ENCODE assay signal across 13 cellular contexts in the genomic region with DNA sequence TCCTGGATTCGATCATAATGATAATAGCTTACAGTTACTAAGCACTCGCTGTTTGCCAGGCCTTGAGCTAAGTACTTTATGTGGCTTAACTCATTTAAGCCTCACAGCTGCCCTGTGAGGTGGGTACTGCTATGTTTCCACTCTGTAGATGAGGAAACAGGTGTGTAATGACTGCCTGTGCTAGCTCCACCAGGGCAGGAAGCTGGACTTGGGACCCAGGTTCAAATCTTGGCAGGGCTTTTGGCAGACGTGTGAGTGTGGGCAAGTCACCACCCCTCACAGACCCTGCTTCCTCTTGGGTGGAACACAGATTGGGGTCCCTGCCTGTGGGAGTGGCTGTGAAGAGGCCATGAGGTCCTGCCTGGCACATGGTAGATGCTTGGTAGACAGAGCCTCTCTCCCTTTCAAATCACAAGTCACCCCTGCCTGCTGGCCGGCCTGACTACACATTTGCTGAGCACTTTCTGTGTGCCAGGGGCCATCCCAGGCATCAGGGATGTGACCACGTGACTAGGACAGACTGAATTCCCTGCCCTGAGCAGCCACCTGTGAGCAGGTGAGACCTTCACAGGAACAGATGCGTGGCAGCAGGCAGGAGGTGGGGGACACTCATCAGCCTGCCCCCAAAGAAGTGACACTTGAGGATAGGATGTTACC. TPM values are rescaled to one million over a fixed set of nuclear protein-coding genes. Genes with fewer than 3 reads are reported as not detected.
DNase-seq lines count a peak whose midpoint lies in the region; ATAC-seq lines count a peak whose summit lies in the region.
"Had no signal": no experiment of that assay in that cellular context is flagged by ENCODE, and none has a peak within 500 bp of the region (broad histone marks: within the 10 kb centered on the region; RNA-seq: fewer than 3 reads in every experiment).

No MANE protein-coding gene starts in this region.

- peak overlapping the region in 1 of 2 donors; percentile 41 for H3K4me3 Mint-ChIP-seq in stimulated activated naive CD8-positive, alpha-beta T cell treated with anti-CD3 and anti-CD28 coated beads, Interleukin-15, amount 100 ng/mL, for 72 hours
- peak overlapping the region in 1 of 3 donors; percentile 22 for H3K4me3 Mint-ChIP-seq in T-cell
- H3K4me3 Mint-ChIP-seq in activated CD4-positive, alpha-beta memory T cell treated with anti-CD3 and anti-CD28 coated beads, Interleukin-2, amount 10 ng/mL, durations not matched to agents 7 days and 5 days: no peak overlapping the region

- peak overlapping the region; percentile 45 to 69 for H3K18ac ChIP-seq in mesenchymal stem cell (ENCODE audit: low read depth in 1 of 2, low read length in 2 of 2)

- peak overlapping the region; percentile 69 to 95 for H2BK12ac ChIP-seq in mesenchymal stem cell (ENCODE audit: low read length in 2 of 2)

- H2AK5ac ChIP-seq in mesenchymal stem cell (ENCODE audit: low read length, severe bottlenecking): no peak overlapping the region

- peaks cover 46% of the 10 kb centered on the region for H3K4me1 Mint-ChIP-seq in stimulated activated naive CD8-positive, alpha-beta T cell treated with anti-CD3 and anti-CD28 coated beads, Interleukin-15, amount 100 ng/mL, for 72 hours
- H3K4me1 Mint-ChIP-seq in T-cell: peaks cover 39 to 46% (median 41%) of the 10 kb centered on the region in 3 donors
- peaks cover 37% of the 10 kb centered on the region for H3K4me1 Mint-ChIP-seq in activated CD4-positive, alpha-beta memory T cell treated with anti-CD3 and anti-CD28 coated beads, Interleukin-2, amount 10 ng/mL, durations not matched to agents 7 days and 5 days

- H3K36me3 ChIP-seq in mesenchymal stem cell (ENCODE audit: control insufficient read depth in 1 of 2, insufficient read depth in 2 of 2, low read depth in 1 of 2, low read length in 2 of 2) (no peaks in the 10 kb centered on the region), Karpas-422 (ENCODE audit: insufficient read depth, low read length) (no peaks in the 10 kb centered on the region)
- H3K36me3 ChIP-seq: brain microvascular endothelial cell had no signal

- no peak overlapping the region for H3K9ac ChIP-seq in mesenchymal stem cell (ENCODE audit: low read length)
- no peak overlapping the region for H3K9ac ChIP-seq in Karpas-422 (ENCODE audit: low read length)

- POLR2A ChIA-PET in T-cell (lab: Charles Lee): interaction anchor here in 1 of 2 donors (0.6 kb wide), 1 partner anchor 56 kb away, joined by 6 read pairs; no protein-coding TSS in a partner anchor
- POLR2A ChIA-PET in activated CD4-positive, alpha-beta memory T cell treated with anti-CD3 and anti-CD28 coated beads, Interleukin-2, amount 10 ng/mL, durations not matched to agents 7 days and 5 days (lab: Charles Lee): interaction anchor here (0.8 to 4.8 kb wide), 4 partner anchors 9 to 11 kb away, joined by 3 to 33 read pairs (median 5); a partner anchor contains a TSS

- peak overlapping the region; percentile 8 to 92 for H3K27ac Mint-ChIP-seq in stimulated activated naive CD8-positive, alpha-beta T cell treated with anti-CD3 and anti-CD28 coated beads, Interleukin-15, amount 100 ng/mL, for 72 hours
- peak overlapping the region; percentile 9 to 58 for H3K27ac Mint-ChIP-seq in T-cell
- H3K27ac Mint-ChIP-seq in activated CD4-positive, alpha-beta memory T cell treated with anti-CD3 and anti-CD28 coated beads, Interleukin-2, amount 10 ng/mL, durations not matched to agents 7 days and 5 days: no peak overlapping the region
- H3K27ac Mint-ChIP-seq: CD14-positive monocyte had no signal

- peaks cover 30% of the 10 kb centered on the region for H3K27me3 Mint-ChIP-seq in stimulated activated naive CD8-positive, alpha-beta T cell treated with anti-CD3 and anti-CD28 coated beads, Interleukin-15, amount 100 ng/mL, for 72 hours
- H3K27me3 Mint-ChIP-seq in T-cell: peaks cover 14 to 30% of the 10 kb centered on the region in 2 donors
- H3K27me3 Mint-ChIP-seq in activated CD4-positive, alpha-beta memory T cell treated with anti-CD3 and anti-CD28 coated beads, Interleukin-2, amount 10 ng/mL, durations not matched to agents 7 days and 5 days: peaks cover 42% of the 10 kb centered on the region

- H3K9me3 Mint-ChIP-seq in stimulated activated naive CD8-positive, alpha-beta T cell treated with anti-CD3 and anti-CD28 coated beads, Interleukin-15, amount 100 ng/mL, for 72 hours: no peaks in the 10 kb centered on the region
- H3K9me3 Mint-ChIP-seq in T-cell: no peaks in the 10 kb centered on the region
- H3K9me3 Mint-ChIP-seq in activated CD4-positive, alpha-beta memory T cell treated with anti-CD3 and anti-CD28 coated beads, Interleukin-2, amount 10 ng/mL, durations not matched to agents 7 days and 5 days: no peaks in the 10 kb centered on the region

- no peaks in the 10 kb centered on the region for H3K79me2 ChIP-seq in Karpas-422 (ENCODE audit: low read length)

- peak overlapping the region; percentile 39 for H2BK15ac ChIP-seq in mesenchymal stem cell (ENCODE audit: low read depth, poor library complexity, severe bottlenecking)

- H3K4me2 ChIP-seq in mesenchymal stem cell (ENCODE audit: low read length, poor library complexity, severe bottlenecking) (no peak overlapping the region), Karpas-422 (ENCODE audit: low read depth, low read length, poor library complexity, severe bottlenecking) (no peak overlapping the region)

- WGBS in mesenchymal stem cell: 85% methylated on average over 6 of the region's 6 CpGs

- H3K4ac ChIP-seq in mesenchymal stem cell (ENCODE audit: low read depth in 1 of 2, low read length in 2 of 2): peak overlapping the region in 1 of 2 experiments; percentile 47

- H4K91ac ChIP-seq in mesenchymal stem cell (ENCODE audit: low read length): peak overlapping the region; percentile 70

- peak overlapping the region; percentile 53 for H4K8ac ChIP-seq in mesenchymal stem cell (ENCODE audit: low read length)

- H3K9me2 ChIP-seq in Karpas-422 (replicated peaks; ENCODE audit: insufficient read depth, low read length): no peaks in the 10 kb centered on the region

- H3K27me3 ChIP-seq in mesenchymal stem cell (ENCODE audit: control insufficient read depth in 1 of 2, insufficient read depth in 1 of 2, low read length in 2 of 2) (peaks cover 79 to 94% of the 10 kb centered on the region in 2 experiments), Karpas-422 (ENCODE audit: low read length) (no peaks in the 10 kb centered on the region)

- H3K23ac ChIP-seq in mesenchymal stem cell (ENCODE audit: low read length in 2 of 2): no peak overlapping the region

- no peaks in the 10 kb centered on the region for H3K79me1 ChIP-seq in mesenchymal stem cell (replicated peaks; ENCODE audit: low read length, poor library complexity, severe bottlenecking)

- H3K4me3 ChIP-seq in mesenchymal stem cell (ENCODE audit: insufficient read depth in 1 of 2, low read depth in 1 of 2, low read length in 2 of 2) (no peak overlapping the region), Karpas-422 (ENCODE audit: low read length) (no peak overlapping the region)

- no peak for DNase-seq in stimulated activated naive CD8-positive, alpha-beta T cell treated with anti-CD3 and anti-CD28 coated beads, Interleukin-15, amount 100 ng/mL, for 72 hours
- DNase-seq in stimulated activated naive CD8-positive, alpha-beta T cell treated with anti-CD3 and anti-CD28 coated beads, Interleukin-15, Interleukin-2, amounts not matched to agents 100 U/mL and 50 U/mL, for 24 hours: no peak
- DNase-seq in T-cell (no peak), mesenchymal stem cell (no peak), G401 (ENCODE audit: low spot score) (no peak), Karpas-422 (no peak)
- no peak for DNase-seq in activated CD4-positive, alpha-beta memory T cell treated with anti-CD3 and anti-CD28 coated beads, Interleukin-2, amount 10 ng/mL, durations not matched to agents 7 days and 5 days
- DNase-seq in activated CD4-positive, alpha-beta T cell treated with anti-CD3 and anti-CD28 coated beads, Interleukin-2, amount 50 U/mL, for 1 hour: no peak
- DNase-seq: activated T-cell treated with anti-CD3 and anti-CD28 coated beads for 4 hours, brain microvascular endothelial cell had no signal

- peak overlapping the region; percentile 82 for H2BK120ac ChIP-seq in mesenchymal stem cell (ENCODE audit: low read depth, low read length)

- no peaks in the 10 kb centered on the region for H4K20me1 ChIP-seq in Karpas-422 (ENCODE audit: insufficient read depth, low read depth, low read length)

- H3K36me3 Mint-ChIP-seq in T-cell: no peaks in the 10 kb centered on the region
- no peaks in the 10 kb centered on the region for H3K36me3 Mint-ChIP-seq in activated CD4-positive, alpha-beta memory T cell treated with anti-CD3 and anti-CD28 coated beads, Interleukin-2, amount 10 ng/mL, durations not matched to agents 7 days and 5 days (ENCODE audit: low read depth)
- H3K36me3 Mint-ChIP-seq: CD14-positive monocyte had no signal

- H2AFZ ChIP-seq in mesenchymal stem cell (ENCODE audit: low read depth, low read length) (no peak overlapping the region), Karpas-422 (ENCODE audit: low read length) (no peak overlapping the region)

- H3K9me3 ChIP-seq in mesenchymal stem cell (ENCODE audit: control insufficient read depth, low read length) (no peaks in the 10 kb centered on the region), Karpas-422 (ENCODE audit: low read length) (no peaks in the 10 kb centered on the region)

- no peak overlapping the region for H2BK5ac ChIP-seq in mesenchymal stem cell (ENCODE audit: low read depth, low read length, poor library complexity, severe bottlenecking)

- H3K14ac ChIP-seq in mesenchymal stem cell (ENCODE audit: low read length in 2 of 2): no peak overlapping the region

- CTCF ChIA-PET in T-cell (lab: Charles Lee): interaction anchor here (0.5 to 3.9 kb wide), 10 partner anchors 11 to 256 kb away, joined by 3 to 49 read pairs (median 5); a partner anchor contains a TSS
- CTCF ChIA-PET in activated CD4-positive, alpha-beta memory T cell treated with anti-CD3 and anti-CD28 coated beads, Interleukin-2, amount 10 ng/mL, durations not matched to agents 7 days and 5 days (lab: Charles Lee): interaction anchor here (0.9 to 3.0 kb wide), 7 partner anchors 8 to 312 kb away, joined by 3 to 15 read pairs (median 6); a partner anchor contains a TSS

- in situ Hi-C loops in G401 (cut with HindIII; ENCODE audit: low sequenced_read_pairs): no loop called here

- ATAC-seq in stimulated activated naive CD8-positive, alpha-beta T cell treated with anti-CD3 and anti-CD28 coated beads, Interleukin-15, amount 100 ng/mL, for 72 hours: no peak
- ATAC-seq in stimulated activated naive CD8-positive, alpha-beta T cell treated with anti-CD3 and anti-CD28 coated beads, Interleukin-15, Interleukin-2, amounts not matched to agents 100 U/mL and 50 U/mL, for 24 hours: no peak
- no peak for ATAC-seq in T-cell (replicated peaks in 1 of 4)

- no peak overlapping the region for H3K27ac ChIP-seq in mesenchymal stem cell (ENCODE audit: low read length, poor library complexity, severe bottlenecking)
- no peak overlapping the region for H3K27ac ChIP-seq in Karpas-422 (ENCODE audit: low read length)
- H3K27ac ChIP-seq: brain microvascular endothelial cell had no signal

- H3K4me1 ChIP-seq in mesenchymal stem cell (ENCODE audit: control insufficient read depth, insufficient read depth, low read depth, low read length): peaks cover 16% of the 10 kb centered on the region
- H3K4me1 ChIP-seq in Karpas-422 (ENCODE audit: low read length): no peaks in the 10 kb centered on the region; the same call in 1 of the 2 replicates

RNA-seq across cellular contexts. Expression of a gene that starts 3.7 kb away (rescaled TPM):
- under 1 TPM; 0.20 to 0.43 (median 0.30) TPM for total RNA-seq in T-cell
- 3.9 TPM for polyA plus RNA-seq in mesenchymal stem cell (2013, experiment 1 of 2)
- 4.3 TPM for polyA plus RNA-seq in mesenchymal stem cell (2013, experiment 2 of 2)
- total RNA-seq in G401 (2014; rRNA removed; shearing (Covaris generic)): not detected in 2 replicates
- total RNA-seq in activated CD4-positive, alpha-beta memory T cell treated with anti-CD3 and anti-CD28 coated beads, Interleukin-2, amount 10 ng/mL, durations not matched to agents 7 days and 5 days: not detected
- total RNA-seq in Karpas-422 (2014; rRNA removed; shearing (Covaris generic); ENCODE audit: low replicate concordance): not detected in 2 replicates
- total RNA-seq: epithelial cell of proximal tubule, renal cortical epithelial cell had no signal

RNA-seq across cellular contexts. Expression of a gene that starts 10.9 kb away (rescaled TPM):
- under 1 TPM; 0.13 to 0.49 (median 0.26) TPM for total RNA-seq in T-cell
- polyA plus RNA-seq in mesenchymal stem cell (2013, experiment 1 of 2): 1.0 TPM
- 1.0 TPM for polyA plus RNA-seq in mesenchymal stem cell (2013, experiment 2 of 2)
- total RNA-seq in G401 (2014; rRNA removed; shearing (Covaris generic)): not detected in 2 replicates
- total RNA-seq in activated CD4-positive, alpha-beta memory T cell treated with anti-CD3 and anti-CD28 coated beads, Interleukin-2, amount 10 ng/mL, durations not matched to agents 7 days and 5 days: under 1 TPM in 1 of 2 experiments, not detected in 1; 0.15 TPM
- total RNA-seq in Karpas-422 (2014; rRNA removed; shearing (Covaris generic); ENCODE audit: low replicate concordance): not detected in 2 replicates
- total RNA-seq: epithelial cell of proximal tubule had no signal

RNA-seq across cellular contexts. Expression of a gene that starts 55.8 kb away (rescaled TPM):
- total RNA-seq in T-cell: not detected
- polyA plus RNA-seq in mesenchymal stem cell (2013, experiment 1 of 2): not detected
- polyA plus RNA-seq in mesenchymal stem cell (2013, experiment 2 of 2): not detected
- not detected in 2 replicates for total RNA-seq in G401 (2014; rRNA removed; shearing (Covaris generic))
- total RNA-seq in activated CD4-positive, alpha-beta memory T cell treated with anti-CD3 and anti-CD28 coated beads, Interleukin-2, amount 10 ng/mL, durations not matched to agents 7 days and 5 days: not detected
- not detected in 2 replicates for total RNA-seq in Karpas-422 (2014; rRNA removed; shearing (Covaris generic); ENCODE audit: low replicate concordance)
- total RNA-seq: epithelial cell of proximal tubule, renal cortical epithelial cell had no signal
